ENCODE assay signal across 8 cellular contexts in the genomic region with DNA sequence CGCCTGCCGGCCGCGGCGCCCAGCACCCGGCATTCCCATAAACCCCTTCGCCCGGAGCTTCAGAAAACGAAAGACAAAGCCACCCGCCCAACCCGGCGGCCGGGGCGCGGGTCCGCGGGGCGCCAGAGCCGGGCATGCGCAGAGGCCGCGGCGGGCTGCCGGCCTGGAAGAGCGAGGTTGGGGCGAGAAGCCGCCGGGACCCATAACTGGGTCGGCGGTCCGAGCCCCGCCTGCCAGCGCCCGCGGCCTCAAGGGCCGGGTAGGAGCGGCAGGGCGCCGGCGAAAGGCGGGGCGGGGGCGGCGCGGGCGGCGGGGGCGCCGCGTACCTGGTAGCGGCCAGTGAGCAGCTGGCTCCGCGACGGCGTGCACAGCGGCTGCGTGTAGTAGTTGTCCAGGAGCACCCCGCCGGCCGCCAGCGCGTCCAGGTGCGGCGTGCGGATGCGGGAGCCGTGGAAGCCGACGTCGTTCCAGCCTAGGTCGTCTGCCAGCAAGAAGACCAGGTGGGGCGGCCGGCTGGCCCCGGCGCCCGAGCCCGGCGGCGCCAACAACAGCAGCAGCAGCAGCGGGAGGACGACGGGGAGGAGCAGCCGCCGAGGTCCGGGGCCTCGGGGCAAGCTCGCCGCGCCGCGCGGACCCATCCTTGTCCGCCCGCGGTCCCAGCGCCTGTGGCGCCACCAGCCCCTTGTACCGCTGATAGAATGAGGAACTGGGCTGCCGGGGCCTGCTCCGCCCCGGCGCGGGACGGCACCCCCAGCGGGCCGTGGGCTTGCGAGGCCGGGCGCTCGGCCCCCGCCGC. TPM values are rescaled to one million over a fixed set of nuclear protein-coding genes. Genes with fewer than 3 reads are reported as not detected.
DNase-seq lines count a peak whose midpoint lies in the region; ATAC-seq, FAIRE-seq and TF ChIP-seq lines count a peak whose summit lies in the region.

A gene (minus strand): TSS at position 700 of the 796 bp plus-strand sequence. CDS start 62 bp downstream, at position 638.

- no peak for TF ChIP-seq CTCF in D721Med (IDR thresholded peaks at IDR 0.05; ENCODE audit: insufficient read depth, missing control alignments)
- TF ChIP-seq CTCF in OCI-LY1 (IDR thresholded peaks at IDR 0.05; ENCODE audit: low read length) = no peak
- TF ChIP-seq CTCF in epithelial cell of esophagus (IDR thresholded peaks at IDR 0.05; ENCODE audit: insufficient read depth, low read depth, low read length, missing control alignments) = peak; percentile 34
- no peak for TF ChIP-seq CTCF in mucosa of descending colon (IDR thresholded peaks at IDR 0.05)

- peak within 1 kb of the TSS; percentile 69 for H3K27ac ChIP-seq in OCI-LY1 (ENCODE audit: low read depth, low read length, poor library complexity, severe bottlenecking)

- H2AFZ ChIP-seq in OCI-LY1 (ENCODE audit: low read length) = peak within 1 kb of the TSS; percentile 91

- peak; percentile 76 for DNase-seq in D721Med (ENCODE audit: insufficient read length, low spot score)
- peak; percentile 82 for DNase-seq in HuH-7 (ENCODE audit: low spot score)
- peak; percentile 77 for DNase-seq in activated T-cell treated with anti-CD3 and anti-CD28 coated beads for 24 hours (ENCODE audit: low read depth)
- peak; percentile 80 for DNase-seq in epithelial cell of esophagus (ENCODE audit: low read depth)
- peak; percentile 90 to 92 (median 91) for DNase-seq in mucosa of descending colon
- DNase-seq in stimulated activated CD8-positive, alpha-beta memory T cell treated with anti-CD3 and anti-CD28 coated beads, Interleukin-4, amount 100 ng/mL, for 4 hours (ENCODE audit: low read depth in 2 of 2, low spot score in 1 of 2) = peak; percentile 57 to 64

- H3K4me1 ChIP-seq in OCI-LY1 (ENCODE audit: insufficient read depth, low read length, severe bottlenecking) (peaks cover 34% of the 10 kb centered on the region), mucosa of descending colon (ENCODE audit: low read depth) (peaks cover 18% of the 10 kb centered on the region)

- H3K27me3 ChIP-seq in OCI-LY1 (ENCODE audit: insufficient read depth, low read length) = no peaks in the 10 kb centered on the region

- no peaks in the 10 kb centered on the region for H3K79me2 ChIP-seq in OCI-LY1 (ENCODE audit: insufficient read depth, low read length)

- no peak for FAIRE-seq in D721Med (lab: Jason Lieb, UNC)

- H3F3A ChIP-seq in OCI-LY1 (ENCODE audit: insufficient read depth, low read length) = peaks cover 4% of the 10 kb centered on the region; the same call in 1 of the 2 replicates

- peak within 1 kb of the TSS; percentile 68 for H3K4me3 ChIP-seq in OCI-LY1 (ENCODE audit: low read depth, low read length, poor library complexity, severe bottlenecking)
- peak within 1 kb of the TSS; percentile 53 for H3K4me3 ChIP-seq in epithelial cell of esophagus (ENCODE audit: low read length)
- H3K4me3 ChIP-seq in mucosa of descending colon = peak within 1 kb of the TSS; percentile 56

- H4K20me1 ChIP-seq in OCI-LY1 (ENCODE audit: insufficient read depth, low read length) = no peaks in the 10 kb centered on the region

- no peaks in the 10 kb centered on the region for H3K36me3 ChIP-seq in OCI-LY1 (ENCODE audit: insufficient read depth, low read length)
- H3K36me3 ChIP-seq in mucosa of descending colon (ENCODE audit: low read depth) = no peaks in the 10 kb centered on the region

- H3K9me2 ChIP-seq in OCI-LY1 (ENCODE audit: low read depth, low read length) = no peaks in the 10 kb centered on the region

- H3K9me3 ChIP-seq in OCI-LY1 (ENCODE audit: low read length) = no peaks in the 10 kb centered on the region
- H3K9me3 ChIP-seq in mucosa of descending colon = no peaks in the 10 kb centered on the region

- ATAC-seq in GM21515 (IDR thresholded peaks at IDR 0.05; ENCODE audit: unreplicated experiment) = peak; percentile 60
- ATAC-seq in mucosa of descending colon = peak; percentile 89

- H3K4me2 ChIP-seq in OCI-LY1 (ENCODE audit: low read length) = peak within 1 kb of the TSS; percentile 90

- H3K9ac ChIP-seq in OCI-LY1 (ENCODE audit: low read length) = peak within 1 kb of the TSS; percentile 75

- intact Hi-C loops in mucosa of descending colon (cut with DNase I, micrococcal nuclease) = no loop called here

RNA-seq across cellular contexts. Expression of the gene that starts here (rescaled TPM):
- 10 to 100 TPM in 2 of 3 donors, 1 to 10 TPM in 1; 8.1 to 14.4 (median 14.1) TPM for total RNA-seq in mucosa of descending colon

Comparison
In these comparisons a context has a peak if more than half of its experiments do, and no peak if none do; other contexts are left out.
1. Peak in every context shown above with its lines: DNase-seq, ATAC-seq, H3K4me3 ChIP-seq and H3K27ac ChIP-seq.